ENCODE assay signal across 13 cellular contexts in genomic region chr6:36600564-36601146, GRCh38. TPM values are rescaled to one million over a fixed set of nuclear protein-coding genes. Genes with fewer than 3 reads are reported as not detected.
A peak's percentile ranks its signal among the peaks of the same experiment; 100 is the strongest.
DNase-seq lines count a peak whose midpoint lies in the region; ATAC-seq, FAIRE-seq and TF ChIP-seq lines count a peak whose summit lies in the region.
"Had no signal": no experiment of that assay in that cellular context is flagged by ENCODE, and none has a peak within 500 bp of the region (broad histone marks: within the 10 kb centered on the region; RNA-seq: fewer than 3 reads in every experiment).

No MANE protein-coding gene starts in this region.

- peaks cover 50% of the 10 kb centered on the region for H3K4me1 Mint-ChIP-seq in endothelial cell (ENCODE audit: unreplicated experiment)

- no peak overlapping the region for H3K14ac ChIP-seq in trophoblast cell (ENCODE audit: low read length)

- ATAC-seq in GM19395 (IDR thresholded peaks at IDR 0.05; ENCODE audit: unreplicated experiment) = no peak

- H2AFZ ChIP-seq in trophoblast cell (ENCODE audit: insufficient read depth, low read length, poor library complexity) = no peak overlapping the region

- no peak overlapping the region for H2BK12ac ChIP-seq in trophoblast cell (ENCODE audit: low read length)

- H3K27me3 Mint-ChIP-seq in endothelial cell (ENCODE audit: unreplicated experiment) = peaks cover 8% of the 10 kb centered on the region
- H3K27me3 Mint-ChIP-seq: IgD-negative memory B cell had no signal

- no peak overlapping the region for H4K91ac ChIP-seq in trophoblast cell (ENCODE audit: low read depth, low read length)

- no peak overlapping the region for H2AK5ac ChIP-seq in trophoblast cell (ENCODE audit: low read length)

- no CpG with 5 or more reads among the region's 6 CpGs for WGBS in trophoblast cell (ENCODE audit: extremely low coverage, insufficient coverage, insufficient read length)
- WGBS in prostate gland = 52% methylated on average over 6 of the region's 6 CpGs

- no peak overlapping the region for H3K18ac ChIP-seq in trophoblast cell (ENCODE audit: low read length)

- TF ChIP-seq CTCF in endothelial cell (IDR thresholded peaks at IDR 0.05; ENCODE audit: unreplicated experiment) (no peak), prostate gland (IDR thresholded peaks at IDR 0.05) (no peak)

- H3K4me3 ChIP-seq in SK-N-MC = no peak overlapping the region; the same call in 1 of the 2 replicates
- H3K4me3 ChIP-seq in trophoblast cell (ENCODE audit: low read depth, low read length) = no peak overlapping the region
- no peak overlapping the region for H3K4me3 ChIP-seq in prostate gland

- H3K4me1 ChIP-seq in trophoblast cell (ENCODE audit: control insufficient read depth in 1 of 2, insufficient read depth in 2 of 2, low read length in 2 of 2) = peaks cover 5 to 9% of the 10 kb centered on the region in 2 experiments
- H3K4me1 ChIP-seq in prostate gland (replicated peaks) = peaks cover 4% of the 10 kb centered on the region

- no peaks in the 10 kb centered on the region for H3K79me1 ChIP-seq in trophoblast cell (ENCODE audit: low read length)

- peak overlapping the region; percentile 12 for H3K4ac ChIP-seq in trophoblast cell (ENCODE audit: low read depth, low read length)

- peak overlapping the region; percentile 65 for H3K4me3 Mint-ChIP-seq in endothelial cell (ENCODE audit: unreplicated experiment)

- H3K23ac ChIP-seq in trophoblast cell (ENCODE audit: low read length) = no peak overlapping the region

- FAIRE-seq in H54 (lab: Jason Lieb, UNC) = peak; percentile 20
- no peak for FAIRE-seq in frontal cortex (lab: Jason Lieb, UNC)

- H3K36me3 ChIP-seq in SK-N-MC (ENCODE audit: insufficient read depth, low read length) = peaks cover 100% of the 10 kb centered on the region
- peaks cover 29 to 53% of the 10 kb centered on the region in 2 experiments for H3K36me3 ChIP-seq in trophoblast cell (ENCODE audit: control insufficient read depth in 1 of 2, insufficient read depth in 2 of 2, low read length in 2 of 2)
- H3K36me3 ChIP-seq in prostate gland = peaks cover 3 to 13% of the 10 kb centered on the region in 2 donors

- H3K9me3 Mint-ChIP-seq in endothelial cell (ENCODE audit: unreplicated experiment) = no peaks in the 10 kb centered on the region
- H3K9me3 Mint-ChIP-seq: IgD-negative memory B cell had no signal

- TF ChIP-seq POLR2A in H54 (IDR thresholded peaks at IDR 0.05; ENCODE audit: low read depth, low read length) = no peak
- TF ChIP-seq POLR2A in prostate gland (IDR thresholded peaks at IDR 0.05) = no peak

- H3K4me2 ChIP-seq in trophoblast cell (ENCODE audit: low read length) = peak overlapping the region; percentile 19

- no peaks in the 10 kb centered on the region for H3K27me3 ChIP-seq in trophoblast cell (ENCODE audit: insufficient read depth, low read length)
- no peaks in the 10 kb centered on the region for H3K27me3 ChIP-seq in prostate gland (replicated peaks; ENCODE audit: insufficient read depth)
- H3K27me3 ChIP-seq: tibial artery had no signal

- peak overlapping the region; percentile 49; the same call in 1 of the 2 replicates for H3K27ac ChIP-seq in SK-N-MC
- no peak overlapping the region for H3K27ac ChIP-seq in trophoblast cell (ENCODE audit: low read depth, low read length)
- no peak overlapping the region for H3K27ac ChIP-seq in prostate gland
- H3K27ac ChIP-seq: tibial artery had no signal

- H4K12ac ChIP-seq in trophoblast cell (ENCODE audit: low read depth, low read length) = no peak overlapping the region

- H3K9me3 ChIP-seq in SK-N-MC (ENCODE audit: low read depth, low read length) (no peaks in the 10 kb centered on the region), trophoblast cell (ENCODE audit: insufficient read depth, low read depth, low read length) (no peaks in the 10 kb centered on the region), prostate gland (no peaks in the 10 kb centered on the region)
- H3K9me3 ChIP-seq: tibial artery had no signal

- H3K36me3 Mint-ChIP-seq in endothelial cell (ENCODE audit: low read depth, unreplicated experiment) = peaks cover 70% of the 10 kb centered on the region

- intact Hi-C loops in prostate gland (cut with DNase I) = no loop called here

- no peak overlapping the region for H4K8ac ChIP-seq in trophoblast cell (ENCODE audit: low read depth, low read length)

- H3K27ac Mint-ChIP-seq in endothelial cell (ENCODE audit: unreplicated experiment) = no peak overlapping the region

- H2BK120ac ChIP-seq in trophoblast cell (ENCODE audit: insufficient read depth, low read length, poor library complexity) = no peak overlapping the region

- no peak for DNase-seq in H54 (ENCODE audit: insufficient read length, low spot score)
- no peak for DNase-seq in SK-N-MC (ENCODE audit: low read depth, low spot score)
- no peak for DNase-seq in endothelial cell (ENCODE audit: low spot score)
- DNase-seq in trophoblast cell = peak in 1 of 2 donors; percentile 49
- no peak for DNase-seq in prostate gland (ENCODE audit: low spot score)
- no peak for DNase-seq in DMS53 treated with DMSO at 0.1 percent for 48 hours (lab: John Stamatoyannopoulos, UW; ENCODE audit: unreplicated experiment)
- no peak for DNase-seq in frontal cortex (ENCODE audit: low spot score in 2 of 2)
- DNase-seq: activated gamma-delta T cell treated with Interleukin-2 at 50 U/mL for 16 hours; NCI-H510A treated with DMSO at 0.1 percent for 48 hours; stimulated activated CD4-positive, alpha-beta T cell treated with anti-CD3 and anti-CD28 coated beads, Interleukin-1b, Interleukin-23, amount 100 ng/mL, for 48 hours; tibial artery had no signal

- H3K9ac ChIP-seq in SK-N-MC (ENCODE audit: insufficient read length) (no peak overlapping the region), trophoblast cell (ENCODE audit: low read length) (no peak overlapping the region)

- H3K79me2 ChIP-seq in trophoblast cell (ENCODE audit: control insufficient read depth, insufficient read depth, low read length, poor library complexity) = peaks cover 25% of the 10 kb centered on the region

- H2BK5ac ChIP-seq in trophoblast cell (ENCODE audit: low read depth, low read length, poor library complexity) = no peak overlapping the region

RNA-seq across cellular contexts. Expression of gene SRSF3, which starts 6.5 kb away (rescaled TPM):
- total RNA-seq in endothelial cell (ENCODE audit: unreplicated experiment) (289 TPM), prostate gland (100 to 1,000 TPM; 111 to 153 TPM), frontal cortex (217 TPM)
- 254 and 259 TPM in 2 replicates for polyA plus RNA-seq in trophoblast cell (2013)

RNA-seq across cellular contexts. Expression of gene STK38, which starts 53.4 kb away (rescaled TPM):
- total RNA-seq in endothelial cell (ENCODE audit: unreplicated experiment) = 41.4 TPM
- 18.7 and 19.4 TPM in 2 replicates for polyA plus RNA-seq in trophoblast cell (2013)
- 10 to 100 TPM; 16.5 to 17.7 TPM for total RNA-seq in prostate gland
- total RNA-seq in frontal cortex = 9.8 TPM
